Comparison of ENCODE assay signal across 8 cellular contexts in the genomic region with DNA sequence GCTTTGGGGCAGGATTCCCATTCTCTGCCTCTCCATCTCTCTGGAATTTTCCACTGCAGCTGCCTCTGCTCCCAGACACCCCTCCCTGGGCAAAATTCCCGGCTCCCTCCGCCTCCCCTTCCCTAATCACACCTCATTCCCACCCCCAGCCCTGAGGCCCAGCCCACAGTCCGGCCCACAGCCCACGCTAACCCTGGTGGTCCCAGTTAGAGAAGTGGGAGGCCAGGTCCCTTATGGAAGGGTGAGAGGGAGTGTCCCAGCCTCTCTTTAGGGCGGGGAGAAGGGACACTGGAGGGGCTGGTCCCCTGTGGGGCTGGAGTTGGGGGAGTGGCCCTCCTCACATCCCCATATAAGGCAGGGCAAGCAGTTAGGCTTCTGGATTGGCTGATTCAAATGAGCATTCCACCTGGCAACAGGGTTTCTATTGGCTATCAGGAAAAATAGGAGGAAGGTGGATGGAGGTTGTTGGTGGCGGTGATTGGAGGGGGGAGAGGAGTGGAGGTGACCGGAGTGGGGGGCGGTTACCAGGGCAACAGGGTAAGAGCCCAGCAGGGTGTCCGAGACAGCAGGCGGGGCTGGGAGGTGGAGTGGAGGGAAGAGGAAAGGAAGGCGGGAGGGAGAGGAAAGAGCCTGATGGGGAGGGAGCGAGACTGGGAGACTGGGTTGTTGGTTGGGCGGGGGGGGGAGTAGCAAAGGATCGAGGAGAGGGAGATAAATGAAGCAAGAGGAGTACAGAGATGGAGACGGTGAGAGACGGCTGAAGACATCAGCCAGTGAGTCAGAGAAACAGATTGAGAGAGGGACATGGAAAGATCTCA. TPM values are rescaled to one million over a fixed set of nuclear protein-coding genes. Genes with fewer than 3 reads are reported as not detected.
DNase-seq lines count a peak whose midpoint lies in the region; ATAC-seq lines count a peak whose summit lies in the region.

No MANE protein-coding gene starts in this region.

- peaks cover 17% of the 10 kb centered on the region for H3K27me3 ChIP-seq in thymus (ENCODE audit: control insufficient read depth, insufficient read depth)

- peak overlapping the region; percentile 10 for H3K4me3 ChIP-seq in thymus (ENCODE audit: low read length)

- DNase-seq in D341Med (ENCODE audit: low spot score) = peak; percentile 90
- peak; percentile 94 for DNase-seq in NCI-H460 (ENCODE audit: extremely low read depth, low read depth)
- DNase-seq in activated CD4-positive, alpha-beta T cell treated with anti-CD3 and anti-CD28 coated beads, Interleukin-2, amount 50 U/mL, for 1 hour = peak; percentile 30
- peak; percentile 85 for DNase-seq in middle frontal gyrus (ENCODE audit: extremely low spot score, low spot score)

- ATAC-seq in GM19397 (IDR thresholded peaks at IDR 0.05; ENCODE audit: unreplicated experiment) (peak; percentile 61), HG03457 (IDR thresholded peaks at IDR 0.05; ENCODE audit: unreplicated experiment) (peak; percentile 51), esophagus mucosa (peak; percentile 84)

- WGBS in thymus = 16% methylated on average over 15 of the region's 16 CpGs

- peaks cover 26% of the 10 kb centered on the region for H3K4me1 ChIP-seq in thymus (ENCODE audit: control insufficient read depth, insufficient read depth, low read length)

- no peaks in the 10 kb centered on the region for H3K36me3 ChIP-seq in thymus (ENCODE audit: control insufficient read depth, insufficient read depth)

- H3K27ac ChIP-seq in thymus (ENCODE audit: low read depth) = no peak overlapping the region

- no peaks in the 10 kb centered on the region for H3K9me3 ChIP-seq in thymus (ENCODE audit: control insufficient read depth)

RNA-seq across cellular contexts. Expression of a gene that starts 1.9 kb away (rescaled TPM):
- 116 and 158 TPM in 2 replicates for total RNA-seq in NCI-H460 (2014; rRNA removed; shearing (Covaris generic))
- polyA plus RNA-seq in NCI-H460 (2014; cell fraction: nucleus; rRNA removed) = 103 and 132 TPM in 2 replicates
- 234 TPM for total RNA-seq in esophagus mucosa
- polyA plus RNA-seq in thymus = 186 TPM

RNA-seq across cellular contexts. Expression of a gene that starts 8.1 kb away (rescaled TPM):
- 0.25 TPM in 1 of 2 replicates, not detected in the other for total RNA-seq in NCI-H460 (2014; rRNA removed; shearing (Covaris generic))
- 0.06 TPM in 1 of 2 replicates, not detected in the other for polyA plus RNA-seq in NCI-H460 (2014; cell fraction: nucleus; rRNA removed)
- not detected for total RNA-seq in esophagus mucosa
- 4.8 TPM for polyA plus RNA-seq in thymus

RNA-seq across cellular contexts. Expression of a gene that starts 11.3 kb away (rescaled TPM):
- total RNA-seq in NCI-H460 (2014; rRNA removed; shearing (Covaris generic)) = 96.3 and 98.8 TPM in 2 replicates
- 126 and 149 TPM in 2 replicates for polyA plus RNA-seq in NCI-H460 (2014; cell fraction: nucleus; rRNA removed)
- 122 TPM for total RNA-seq in esophagus mucosa
- 131 TPM for polyA plus RNA-seq in thymus

RNA-seq across cellular contexts. Expression of a gene that starts 25.1 kb away (rescaled TPM):
- not detected in 2 replicates for total RNA-seq in NCI-H460 (2014; rRNA removed; shearing (Covaris generic))
- polyA plus RNA-seq in NCI-H460 (2014; cell fraction: nucleus; rRNA removed) = 0.08 TPM in 1 of 2 replicates, not detected in the other
- total RNA-seq in esophagus mucosa = 2.2 TPM
- polyA plus RNA-seq in thymus = 50.9 TPM

RNA-seq across cellular contexts. Expression of a gene that starts 40.4 kb away (rescaled TPM):
- total RNA-seq in NCI-H460 (2014; rRNA removed; shearing (Covaris generic)) = 75.2 and 77.1 TPM in 2 replicates
- 68.0 and 76.1 TPM in 2 replicates for polyA plus RNA-seq in NCI-H460 (2014; cell fraction: nucleus; rRNA removed)
- total RNA-seq in esophagus mucosa = 54.3 TPM
- polyA plus RNA-seq in thymus = 39.8 TPM

Comparison
In these comparisons a context has a peak if more than half of its experiments do, and no peak if none do; other contexts are left out.
1. DNase-seq: peak in every context shown above with its lines; median percentile 94 in NCI-H460; 90 in D341Med; 85 in middle frontal gyrus; 30 in activated CD4-positive, alpha-beta T cell treated with anti-CD3 and anti-CD28 coated beads, Interleukin-2, amount 50 U/mL, for 1 hour.